Comparison of ENCODE assay signal across 10 cellular contexts in genomic region chr3:171753665-171754408, GRCh38. TPM values are rescaled to one million over a fixed set of nuclear protein-coding genes. Genes with fewer than 3 reads are reported as not detected.
A peak's percentile ranks its signal among the peaks of the same experiment; 100 is the strongest.
DNase-seq lines count a peak whose midpoint lies in the region; ATAC-seq, FAIRE-seq and TF ChIP-seq lines count a peak whose summit lies in the region.
"Had no signal": no experiment of that assay in that cellular context is flagged by ENCODE, and none has a peak within 500 bp of the region (broad histone marks: within the 10 kb centered on the region; RNA-seq: fewer than 3 reads in every experiment).

No MANE protein-coding gene starts in this region.

- H3K9me1 ChIP-seq in K562 (ENCODE audit: control insufficient read depth, insufficient read depth, low read length), result no peaks in the 10 kb centered on the region
- no peaks in the 10 kb centered on the region for H3K9me1 ChIP-seq in keratinocyte (ENCODE audit: control insufficient read depth, extremely low read depth, insufficient read depth, low read length)

- CTCF ChIA-PET in K562 (lab: Yijun Ruan, JAX; ENCODE audit: low intra/inter-chr PET ratio), result no interaction called here

- FAIRE-seq in K562 (lab: Jason Lieb, UNC) (no peak), keratinocyte (lab: Jason Lieb, UNC) (peak; percentile 76)
- FAIRE-seq: urothelium cell line had no signal

- H3K9ac ChIP-seq in K562 (ENCODE audit: insufficient read depth in 1 of 2, low read depth in 2 of 2, low read length in 2 of 2) (no peak overlapping the region), keratinocyte (ENCODE audit: control insufficient read depth, extremely low read depth, insufficient read depth, low read length) (peak overlapping the region; percentile 78)

- no peaks in the 10 kb centered on the region for H3K36me3 ChIP-seq in K562 (ENCODE audit: control insufficient read depth, insufficient read depth, low read length)
- no peaks in the 10 kb centered on the region for H3K36me3 ChIP-seq in keratinocyte (ENCODE audit: control insufficient read depth in 2 of 2, extremely low read depth in 1 of 2, insufficient read depth in 2 of 2, low read length in 2 of 2)

- ATAC-seq in K562, result peak; percentile 35; the same call in 2 of the 3 replicates

- H3K9me3 ChIP-seq in K562 (replicated peaks; ENCODE audit: control insufficient read depth, insufficient read depth, low read depth, low read length) (no peaks in the 10 kb centered on the region), keratinocyte (ENCODE audit: control insufficient read depth, low read depth, low read length) (no peaks in the 10 kb centered on the region)
- H3K9me3 ChIP-seq: psoas muscle had no signal

- in situ Hi-C loops in K562 (cut with MboI), result no loop called here

- peaks cover 4 to 29% of the 10 kb centered on the region in 2 experiments; a peak in 4 of 5 replicates for H3K4me1 ChIP-seq in K562 (replicated peaks in 1 of 2; ENCODE audit: control insufficient read depth in 2 of 2, insufficient read depth in 2 of 2, low read length in 2 of 2)
- peaks cover 42% of the 10 kb centered on the region for H3K4me1 ChIP-seq in keratinocyte (ENCODE audit: control insufficient read depth, extremely low read depth, insufficient read depth, low read length)

- H2AFZ ChIP-seq in K562 (ENCODE audit: low read depth, low read length) (no peak overlapping the region), keratinocyte (ENCODE audit: control insufficient read depth, low read length) (peak overlapping the region; percentile 57)

- 28% methylated on average over 5 of the region's 5 CpGs for WGBS in K562 (ENCODE audit: insufficient coverage, low coverage, missing lambda C conversion rate)

- TF ChIP-seq EP300 in K562 (IDR thresholded peaks at IDR 0.05; ENCODE audit: low read length), result no peak

- no peak for TF ChIP-seq RAD21 in K562 (CRISPR knock-in tag; conservative IDR thresholded peaks at IDR 0.05 in 1 of 2, IDR thresholded peaks at IDR 0.05 in 1 of 2)

- DNase-seq in AG08395 (ENCODE audit: low spot score) (peak; percentile 62), HCEC 1CT (peak; percentile 86), K562 (ENCODE audit: extremely low read depth in 1 of 4, low spot score in 3 of 4) (no peak), keratinocyte (ENCODE audit: low read depth, low spot score) (peak; percentile 38), HuH-7 (ENCODE audit: low spot score) (no peak), NCI-H1694 (lab: John Stamatoyannopoulos, UW) (no peak)
- DNase-seq in activated CD8-positive, alpha-beta memory T cell treated with anti-CD3 and anti-CD28 coated beads for 24 hours, result no peak
- DNase-seq in activated effector memory CD4-positive, alpha-beta T cell treated with Interleukin-2 at 50 U/mL for 16 hours, result no peak
- DNase-seq: psoas muscle had no signal

- H3K27ac ChIP-seq in K562 (ENCODE audit: extremely low read depth, low read depth, low read length), result no peak overlapping the region
- peak overlapping the region; percentile 97 for H3K27ac ChIP-seq in keratinocyte (ENCODE audit: control insufficient read depth, insufficient read depth, low read length)
- H3K27ac ChIP-seq: psoas muscle had no signal

- POLR2A ChIA-PET in K562 (lab: Yijun Ruan, JAX), result interaction anchor here (1.2 to 1.4 kb wide), 3 partner anchors 9 to 12 kb away, joined by 3 to 6 read pairs (median 4); no protein-coding TSS in a partner anchor

- H3K4me3 ChIP-seq in K562 (no peak overlapping the region), keratinocyte (ENCODE audit: control insufficient read depth in 2 of 3, extremely low read depth in 1 of 3, insufficient read depth in 2 of 3, low read depth in 1 of 3, low read length in 3 of 3) (peak overlapping the region in 2 of 3 experiments; percentile 37 to 58)
- H3K4me3 ChIP-seq: psoas muscle had no signal

- TF ChIP-seq POLR2A in K562 (conservative IDR thresholded peaks at IDR 0.05), result no peak

- H3K27me3 ChIP-seq in K562 (ENCODE audit: control insufficient read depth in 2 of 2, insufficient read depth in 2 of 2, low read length in 2 of 2), result no peaks in the 10 kb centered on the region; a peak in 1 of 5 replicates
- H3K27me3 ChIP-seq in keratinocyte (ENCODE audit: control insufficient read depth, extremely low read depth, insufficient read depth, low read length), result no peaks in the 10 kb centered on the region

- TF ChIP-seq CTCF in K562 (IDR thresholded peaks at IDR 0.05 in 2 of 3, conservative IDR thresholded peaks at IDR 0.05 in 1 of 3; ENCODE audit: insufficient read depth in 2 of 3, low read depth in 1 of 3, low read length in 3 of 3) (no peak), keratinocyte (optimal IDR thresholded peaks at IDR 0.05 in 1 of 3, IDR thresholded peaks at IDR 0.05 in 1 of 3, conservative IDR thresholded peaks at IDR 0.05 in 1 of 3; ENCODE audit: extremely low read depth in 1 of 3, insufficient read depth in 2 of 3, low read length in 3 of 3) (no peak)

- BruUV-seq in K562 (replicated peaks; lab: Mats Ljungman, UMichigan), result no TSS peak

- dilution Hi-C loops in keratinocyte (cut with MboI; ENCODE audit: extremely low pct_ligation_motif_present, low sequenced_read_pairs), result no loop called here

- no peaks in the 10 kb centered on the region for H3K79me2 ChIP-seq in K562 (ENCODE audit: control insufficient read depth, insufficient read depth, low read length)
- H3K79me2 ChIP-seq in keratinocyte (ENCODE audit: control insufficient read depth, insufficient read depth, low read length), result no peaks in the 10 kb centered on the region

- H3K4me2 ChIP-seq in K562 (ENCODE audit: insufficient read depth, low read length) (peak overlapping the region; percentile 65; the same call in 1 of the 2 replicates), keratinocyte (ENCODE audit: control insufficient read depth, extremely low read depth, insufficient read depth, low read depth, low read length) (peak overlapping the region; percentile 90)

- peaks cover 11% of the 10 kb centered on the region for H4K20me1 ChIP-seq in K562 (replicated peaks; ENCODE audit: control insufficient read depth, insufficient read depth, low read length)
- H4K20me1 ChIP-seq in keratinocyte (ENCODE audit: control insufficient read depth, extremely low read depth, insufficient read depth, low read length), result no peaks in the 10 kb centered on the region

- intact Hi-C loops in K562 (cut with micrococcal nuclease), result no loop called here

TF ChIP-seq in K562, 482 proteins besides CTCF, POLR2A, EP300 and RAD21 (continues in another document):
- TF ChIP-seq COPS2 (conservative IDR thresholded peaks at IDR 0.05) (no peak), CEBPG (CRISPR knock-in tag; IDR thresholded peaks at IDR 0.05) (no peak), CEBPG (tag; conservative IDR thresholded peaks at IDR 0.05 in 1 of 2, IDR thresholded peaks at IDR 0.05 in 1 of 2) (no peak), ZNF584 (CRISPR knock-in tag; IDR thresholded peaks at IDR 0.05; ENCODE audit: low read depth) (0 out of 2 replicates have a peak, but pooled peaks have one; percentile 35), FOSL1 (tag; conservative IDR thresholded peaks at IDR 0.05) (peak; percentile 36; the same call in 1 of the 2 replicates), ZFP36 (IDR thresholded peaks at IDR 0.05; ENCODE audit: low read depth, low read length, partially characterized antibody) (peak; percentile 40)
- TF ChIP-seq, protein P1, sequence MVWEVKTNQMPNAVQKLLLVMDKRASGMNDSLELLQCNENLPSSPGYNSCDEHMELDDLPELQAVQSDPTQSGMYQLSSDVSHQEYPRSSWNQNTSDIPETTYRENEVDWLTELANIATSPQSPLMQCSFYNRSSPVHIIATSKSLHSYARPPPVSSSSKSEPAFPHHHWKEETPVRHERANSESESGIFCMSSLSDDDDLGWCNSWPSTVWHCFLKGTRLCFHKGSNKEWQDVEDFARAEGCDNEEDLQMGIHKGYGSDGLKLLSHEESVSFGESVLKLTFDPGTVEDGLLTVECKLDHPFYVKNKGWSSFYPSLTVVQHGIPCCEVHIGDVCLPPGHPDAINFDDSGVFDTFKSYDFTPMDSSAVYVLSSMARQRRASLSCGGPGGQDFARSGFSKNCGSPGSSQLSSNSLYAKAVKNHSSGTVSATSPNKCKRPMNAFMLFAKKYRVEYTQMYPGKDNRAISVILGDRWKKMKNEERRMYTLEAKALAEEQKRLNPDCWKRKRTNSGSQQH (CRISPR knock-in tag; IDR thresholded peaks at IDR 0.05), result no peak

RNA-seq across cellular contexts. Expression of gene PLD1, which starts 56.4 kb away (rescaled TPM):
- 32.1 and 98.0 TPM in 2 replicates for total RNA-seq in K562 (2011; cell fraction: chromatin; rRNA removed; ENCODE audit: low replicate concordance)
- 14.3 and 46.8 TPM in 2 replicates for total RNA-seq in K562 (2011; cell fraction: nucleolus; rRNA removed)
- 49.3 and 80.7 TPM in 2 replicates for total RNA-seq in K562 (2011; cell fraction: nucleoplasm; rRNA removed)
- total RNA-seq in K562 (2014; rRNA removed) (8.4 and 11.6 TPM in 2 replicates), K562 (2014; rRNA removed; fragmentation: Illumina TruSeq; extraction: Trizol) (18.7 and 22.5 TPM in 2 replicates), K562 (2015; rRNA removed; fragmentation: Illumina TruSeq; extraction: Trizol) (16.6 and 17.7 TPM in 2 replicates), K562 (2021) (20.0 and 28.8 TPM in 2 replicates)
- polyA plus RNA-seq in K562 (2011; rRNA removed) (11.7 and 17.9 TPM in 2 replicates), K562 (2014; fragmentation: Illumina TruSeq; extraction: Trizol) (18.6 TPM in 2 replicates), K562 (2014; fragmentation: Nextera tagmentation; extraction: Ambion mirVana) (10 to 100 TPM; 25.3 to 26.1 TPM), K562 (2014; rRNA removed) (11.4 and 16.3 TPM in 2 replicates), keratinocyte (8.1 to 18.1 TPM (median 14.7 TPM) in 3 replicates)
- polyA plus RNA-seq in K562 (2011; cell fraction: cytosol; rRNA removed), result 5.8 and 10.9 TPM in 2 replicates
- polyA plus RNA-seq in K562 (2011; cell fraction: nucleus; rRNA removed), result 15.4 and 17.7 TPM in 2 replicates
- 14.2 and 49.0 TPM in 2 replicates for polyA plus RNA-seq in K562 (2012)
- polyA minus RNA-seq in K562 (2011; rRNA and poly(A)+ RNA removed), result 27.6 and 30.9 TPM in 2 replicates
- polyA minus RNA-seq in K562 (2011; cell fraction: cytosol; rRNA and poly(A)+ RNA removed), result 7.2 and 8.4 TPM in 2 replicates
- 15.3 and 32.3 TPM in 2 replicates for polyA minus RNA-seq in K562 (2011; cell fraction: nucleus; rRNA and poly(A)+ RNA removed)
- 8.5 TPM for polyA plus RNA-seq in keratinocyte (2011; ENCODE audit: low read depth)
- polyA plus RNA-seq in keratinocyte (2011; cell fraction: cytosol; rRNA removed), result 5.1 and 9.8 TPM in 2 replicates
- 27.1 and 28.4 TPM in 2 replicates for polyA plus RNA-seq in keratinocyte (2011; cell fraction: nucleus; rRNA removed)
- polyA plus RNA-seq in keratinocyte (2012; ENCODE audit: low replicate concordance), result 6.1 and 9.3 TPM in 2 replicates
- polyA minus RNA-seq in keratinocyte, result 3.9 to 67.5 TPM (median 38.3 TPM) in 3 replicates
- polyA minus RNA-seq in keratinocyte (2011; cell fraction: cytosol; rRNA and poly(A)+ RNA removed), result 5.9 TPM
- polyA minus RNA-seq in keratinocyte (2011; cell fraction: nucleus; rRNA and poly(A)+ RNA removed), result 51.8 and 109 TPM in 2 replicates

Comparison
In these comparisons a context has a peak if more than half of its experiments do, and no peak if none do; other contexts are left out.
1. DNase-seq: peak in AG08395 (single experiment), HCEC 1CT (single experiment) and keratinocyte (single experiment); none in K562 (0 of 4), activated CD8-positive, alpha-beta memory T cell treated with anti-CD3 and anti-CD28 coated beads for 24 hours (single experiment), HuH-7 (single experiment), activated effector memory CD4-positive, alpha-beta T cell treated with Interleukin-2 at 50 U/mL for 16 hours (single experiment) and NCI-H1694 (single experiment).